ENCODE assay signal across 30 cellular contexts in the genomic region with DNA sequence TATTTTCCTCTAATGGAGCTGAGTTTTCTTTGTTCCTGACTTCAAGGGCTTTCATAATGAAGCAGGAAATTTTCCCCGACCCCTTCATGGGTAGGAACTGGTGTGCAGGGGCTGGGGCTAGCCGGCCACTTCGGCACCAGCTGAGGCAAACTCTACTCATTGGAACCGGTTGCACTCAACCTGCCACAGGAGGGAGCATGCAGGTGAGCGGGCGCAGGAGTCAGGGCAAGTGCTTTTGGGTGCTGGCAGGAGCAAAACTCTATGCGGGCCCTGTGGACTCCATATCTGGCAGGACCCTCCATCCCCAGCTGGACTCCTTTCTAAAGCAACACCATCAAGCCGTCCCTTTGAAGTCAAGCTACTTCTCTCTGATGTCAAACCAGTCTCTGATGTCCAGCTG.
"Had no signal": no experiment of that assay in that cellular context is flagged by ENCODE, and none has a peak within 500 bp of the region (broad histone marks: within the 10 kb centered on the region; RNA-seq: fewer than 3 reads in every experiment).

No MANE protein-coding gene starts in this region.

- H3K4me3 ChIP-seq: adrenal gland, body of pancreas, cardiac muscle cell, coronary artery, dorsolateral prefrontal cortex, gastrocnemius medialis, thoracic aorta had no signal

- H3K27me3 Mint-ChIP-seq: activated CD4-positive, alpha-beta T cell treated with anti-CD3 and anti-CD28 coated beads for 36 hours; activated naive CD8-positive, alpha-beta T cell treated with anti-CD3 and anti-CD28 coated beads for 36 hours; memory B cell; natural killer cell treated with Interleukin-12 subunit alpha and Interleukin-12 subunit beta and Interleukin-15 and Interleukin-18, amount 100 ng/mL, for 72 hours; stimulated activated naive B cell treated with anti-CD40 and anti-IgM and Interleukin-4, amounts not matched to agents 10 μg/mL and 1 μg/mL and 100 μg/mL, for 72 hours had no signal

- H3K27ac ChIP-seq: adrenal gland, body of pancreas, cardiac muscle cell, coronary artery, dorsolateral prefrontal cortex, gastrocnemius medialis, thoracic aorta had no signal

- FAIRE-seq: urothelium cell line had no signal

- H3K36me3 Mint-ChIP-seq: activated naive CD8-positive, alpha-beta T cell treated with anti-CD3 and anti-CD28 coated beads for 36 hours; memory B cell; natural killer cell treated with Interleukin-12 subunit alpha and Interleukin-12 subunit beta and Interleukin-15 and Interleukin-18, amount 100 ng/mL, for 72 hours; stimulated activated naive B cell treated with anti-CD40 and anti-IgM and Interleukin-4, amounts not matched to agents 10 μg/mL and 1 μg/mL and 100 μg/mL, for 72 hours had no signal

- H3K9me3 ChIP-seq: adrenal gland, body of pancreas, gastrocnemius medialis had no signal

- ATAC-seq: activated CD4-positive, alpha-beta T cell treated with anti-CD3 and anti-CD28 coated beads for 36 hours; body of pancreas; gastrocnemius medialis; left colon; natural killer cell treated with Interleukin-12 subunit alpha and Interleukin-12 subunit beta and Interleukin-15 and Interleukin-18, amount 100 ng/mL, for 72 hours; right cardiac atrium; stimulated activated naive B cell treated with anti-CD40 and anti-IgM and Interleukin-4, amounts not matched to agents 10 μg/mL and 1 μg/mL and 100 μg/mL, for 72 hours had no signal

- H3K27me3 ChIP-seq: adrenal gland, body of pancreas, cardiac muscle cell, gastrocnemius medialis had no signal

- DNase-seq: activated CD4-positive, alpha-beta T cell treated with anti-CD3 and anti-CD28 coated beads for 36 hours; activated CD4-positive, alpha-beta T cell treated with anti-CD3 and anti-CD28 coated beads, Interleukin-2, amount 50 U/mL, for 4 hours; activated CD4-positive, CD25-positive, alpha-beta regulatory T cell; activated effector memory CD4-positive, alpha-beta T cell treated with anti-CD3 and anti-CD28 coated beads, Interleukin-2, amount 50 U/mL, for 16 hours; activated naive CD4-positive, alpha-beta T cell treated with anti-CD3 and anti-CD28 coated beads for 36 hours; activated naive CD8-positive, alpha-beta T cell treated with anti-CD3 and anti-CD28 coated beads for 36 hours; activated T-cell treated with anti-CD3 and anti-CD28 coated beads for 4 hours; adrenal gland; aorta; body of pancreas; cerebellar nuclear complex; dorsolateral prefrontal cortex; effector memory CD4-positive, alpha-beta T cell; erythroblast; gastrocnemius medialis; glutamatergic neuron; islet precursor cell; left colon; posterior cingulate gyrus; stimulated activated CD4-positive, alpha-beta T cell treated with anti-CD3 and anti-CD28 coated beads, Interleukin-15, amount 100 ng/mL, for 24 hours; stimulated activated CD4-positive, alpha-beta T cell treated with anti-CD3 and anti-CD28 coated beads, Interleukin-2, amount 100 ng/mL, for 24 hours; stimulated activated naive B cell treated with anti-CD40 and anti-IgM and Interleukin-4, amounts not matched to agents 10 μg/mL and 1 μg/mL and 100 μg/mL, for 72 hours had no signal

- H3K4me1 Mint-ChIP-seq: activated CD4-positive, alpha-beta T cell treated with anti-CD3 and anti-CD28 coated beads for 36 hours; activated naive CD8-positive, alpha-beta T cell treated with anti-CD3 and anti-CD28 coated beads for 36 hours; memory B cell; stimulated activated naive B cell treated with anti-CD40 and anti-IgM and Interleukin-4, amounts not matched to agents 10 μg/mL and 1 μg/mL and 100 μg/mL, for 72 hours had no signal

- H3K27ac Mint-ChIP-seq: activated CD4-positive, alpha-beta T cell treated with anti-CD3 and anti-CD28 coated beads for 36 hours; activated naive CD4-positive, alpha-beta T cell treated with anti-CD3 and anti-CD28 coated beads for 36 hours; activated naive CD8-positive, alpha-beta T cell treated with anti-CD3 and anti-CD28 coated beads for 36 hours; memory B cell; natural killer cell treated with Interleukin-12 subunit alpha and Interleukin-12 subunit beta and Interleukin-15 and Interleukin-18, amount 100 ng/mL, for 72 hours; stimulated activated naive B cell treated with anti-CD40 and anti-IgM and Interleukin-4, amounts not matched to agents 10 μg/mL and 1 μg/mL and 100 μg/mL, for 72 hours; T-helper 2 cell treated with Interferon-gamma antibody and Interleukin-4, amounts not matched to agents 5 μg/mL and 100 μg/mL, for 36 hours had no signal

- H3K4me3 Mint-ChIP-seq: activated CD4-positive, alpha-beta T cell treated with anti-CD3 and anti-CD28 coated beads for 36 hours; activated naive CD4-positive, alpha-beta T cell treated with anti-CD3 and anti-CD28 coated beads for 36 hours; activated naive CD8-positive, alpha-beta T cell treated with anti-CD3 and anti-CD28 coated beads for 36 hours; memory B cell; natural killer cell treated with Interleukin-12 subunit alpha and Interleukin-12 subunit beta and Interleukin-15 and Interleukin-18, amount 100 ng/mL, for 72 hours; stimulated activated naive B cell treated with anti-CD40 and anti-IgM and Interleukin-4, amounts not matched to agents 10 μg/mL and 1 μg/mL and 100 μg/mL, for 72 hours; T-helper 2 cell treated with Interferon-gamma antibody and Interleukin-4, amounts not matched to agents 5 μg/mL and 100 μg/mL, for 36 hours had no signal

- H3K4me1 ChIP-seq: adrenal gland, body of pancreas, gastrocnemius medialis had no signal

- H3K36me3 ChIP-seq: adrenal gland, cardiac muscle cell, gastrocnemius medialis, thoracic aorta had no signal
